In the genomic region with DNA sequence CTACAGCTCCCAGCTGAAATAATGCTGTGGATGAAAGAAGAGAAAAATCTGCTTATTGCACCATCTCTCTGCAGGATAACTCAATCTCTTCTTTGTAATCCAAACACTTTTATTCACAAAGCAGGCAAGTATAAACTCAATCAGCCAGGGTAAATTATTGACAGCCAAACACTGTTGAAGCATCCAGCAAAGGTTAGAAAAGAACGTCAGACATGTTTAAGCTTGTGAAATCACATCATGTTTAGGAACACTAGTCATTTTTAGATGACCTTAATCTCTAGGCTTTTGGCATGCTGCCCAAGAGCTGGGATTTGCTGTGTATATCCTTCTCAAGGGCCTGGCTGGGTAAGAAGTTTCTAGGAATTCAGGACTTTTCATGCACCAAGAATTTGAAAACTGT, we compare ENCODE assay signal across 14 cellular contexts.
A peak's percentile ranks its signal among the peaks of the same experiment; 100 is the strongest.
DNase-seq lines count a peak whose midpoint lies in the region; ATAC-seq and TF ChIP-seq lines count a peak whose summit lies in the region.
"Had no signal": no experiment of that assay in that cellular context is flagged by ENCODE, and none has a peak within 500 bp of the region (broad histone marks: within the 10 kb centered on the region; RNA-seq: fewer than 3 reads in every experiment).

No MANE protein-coding gene starts in this region.

- in situ Hi-C loops in transverse colon (cut with MboI; ENCODE audit: low pct_ligation_motif_present in 1 of 4, low pct_unique_long_range_greater_than_20kb in 1 of 4, low sequenced_read_pairs in 3 of 4), result no loop called here

- TF ChIP-seq POLR2A in prostate gland (IDR thresholded peaks at IDR 0.05), result no peak
- no peak for TF ChIP-seq POLR2A in transverse colon (IDR thresholded peaks at IDR 0.05)

- no peak for TF ChIP-seq CTCF in epithelial cell of esophagus (IDR thresholded peaks at IDR 0.05; ENCODE audit: insufficient read depth, low read depth, low read length, missing control alignments)
- TF ChIP-seq CTCF in prostate gland (IDR thresholded peaks at IDR 0.05), result no peak
- TF ChIP-seq CTCF in transverse colon (IDR thresholded peaks at IDR 0.05), result no peak

- H3K4me1 ChIP-seq in prostate gland (replicated peaks), result no peaks in the 10 kb centered on the region
- no peaks in the 10 kb centered on the region for H3K4me1 ChIP-seq in aorta (ENCODE audit: control insufficient read depth in 1 of 2, insufficient read depth in 2 of 2, low read length in 2 of 2)
- H3K4me1 ChIP-seq in transverse colon, result no peaks in the 10 kb centered on the region
- H3K4me1 ChIP-seq: SJSA1 had no signal

- H3K27ac ChIP-seq in prostate gland, result no peak overlapping the region
- H3K27ac ChIP-seq in aorta (ENCODE audit: low read depth in 1 of 2, low read length in 2 of 2), result no peak overlapping the region
- no peak overlapping the region for H3K27ac ChIP-seq in transverse colon
- H3K27ac ChIP-seq: SJSA1, skin epidermis had no signal

- H3K36me3 ChIP-seq in prostate gland, result no peaks in the 10 kb centered on the region
- no peaks in the 10 kb centered on the region for H3K36me3 ChIP-seq in aorta (ENCODE audit: control insufficient read depth in 1 of 2, insufficient read depth in 2 of 2, low read length in 1 of 2)
- H3K36me3 ChIP-seq in transverse colon, result no peaks in the 10 kb centered on the region
- H3K36me3 ChIP-seq: SJSA1 had no signal

- no peak for TF ChIP-seq EP300 in transverse colon (IDR thresholded peaks at IDR 0.05; ENCODE audit: low read depth)

- no peaks in the 10 kb centered on the region for H3K27me3 ChIP-seq in prostate gland (replicated peaks; ENCODE audit: insufficient read depth)
- no peaks in the 10 kb centered on the region for H3K27me3 ChIP-seq in aorta (ENCODE audit: control insufficient read depth in 1 of 2, insufficient read depth in 2 of 2, low read length in 1 of 2)
- H3K27me3 ChIP-seq in transverse colon, result no peaks in the 10 kb centered on the region
- H3K27me3 ChIP-seq: SJSA1 had no signal

- 33% methylated on average over 1 of the region's 1 CpG for WGBS in prostate gland
- WGBS in aorta, 2 donors, result 4 to 8% methylated on average over 1 of the region's 1 CpG
- 10 to 22% methylated on average over 1 of the region's 1 CpG for WGBS in transverse colon (ENCODE audit: low coverage in 1 of 2), 2 donors

- ATAC-seq in aorta (ENCODE audit: low FRiP score), result no peak
- no peak for ATAC-seq in Right ventricle myocardium inferior

- H3K9me3 ChIP-seq in prostate gland (no peaks in the 10 kb centered on the region), aorta (ENCODE audit: control insufficient read depth, low read length) (no peaks in the 10 kb centered on the region), transverse colon (no peaks in the 10 kb centered on the region)
- H3K9me3 ChIP-seq: SJSA1 had no signal

- intact Hi-C loops in prostate gland (cut with DNase I) (no loop called here), aorta (cut with DNase I) (no loop called here), Right ventricle myocardium inferior (cut with DNase I) (no loop called here), transverse colon (cut with DNase I; ENCODE audit: low total_unique reads) (no loop called here)

- DNase-seq in EH (ENCODE audit: low read depth), result peak; percentile 37
- peak; percentile 64 for DNase-seq in NCI-H69 (lab: John Stamatoyannopoulos, UW)
- DNase-seq in epithelial cell of esophagus (ENCODE audit: low read depth), result peak; percentile 97
- peak; percentile 54 for DNase-seq in prostate gland (ENCODE audit: low spot score)
- DNase-seq in aorta, result no peak
- no peak for DNase-seq in stimulated activated CD4-positive, alpha-beta T cell treated with anti-CD3 and anti-CD28 coated beads, Interleukin-2, amount 100 ng/mL, for 48 hours
- DNase-seq in Right ventricle myocardium inferior (ENCODE audit: missing footprints), result no peak
- no peak for DNase-seq in transverse colon
- DNase-seq: activated CD4-positive, alpha-beta memory T cell treated with anti-CD3 and anti-CD28 coated beads, Interleukin-2, amount 10 ng/mL, durations not matched to agents 7 days and 5 days; anterior cingulate cortex; HFFc6; NCI-H1930 had no signal

- H3K4me3 ChIP-seq in epithelial cell of esophagus (ENCODE audit: low read length) (no peak overlapping the region), prostate gland (no peak overlapping the region), aorta (ENCODE audit: low read length in 2 of 2) (no peak overlapping the region), transverse colon (no peak overlapping the region)
- H3K4me3 ChIP-seq: SJSA1, skin epidermis had no signal

Comparison
In these comparisons a context has a peak if more than half of its experiments do, and no peak if none do; other contexts are left out.
1. DNase-seq: peak in EH (single experiment), NCI-H69 (single experiment), epithelial cell of esophagus (single experiment) and prostate gland (single experiment); none in aorta (0 of 2), stimulated activated CD4-positive, alpha-beta T cell treated with anti-CD3 and anti-CD28 coated beads, Interleukin-2, amount 100 ng/mL, for 48 hours (0 of 2), Right ventricle myocardium inferior (single experiment) and transverse colon (single experiment).